ENCODE assay signal across 8 cellular contexts in the genomic region with DNA sequence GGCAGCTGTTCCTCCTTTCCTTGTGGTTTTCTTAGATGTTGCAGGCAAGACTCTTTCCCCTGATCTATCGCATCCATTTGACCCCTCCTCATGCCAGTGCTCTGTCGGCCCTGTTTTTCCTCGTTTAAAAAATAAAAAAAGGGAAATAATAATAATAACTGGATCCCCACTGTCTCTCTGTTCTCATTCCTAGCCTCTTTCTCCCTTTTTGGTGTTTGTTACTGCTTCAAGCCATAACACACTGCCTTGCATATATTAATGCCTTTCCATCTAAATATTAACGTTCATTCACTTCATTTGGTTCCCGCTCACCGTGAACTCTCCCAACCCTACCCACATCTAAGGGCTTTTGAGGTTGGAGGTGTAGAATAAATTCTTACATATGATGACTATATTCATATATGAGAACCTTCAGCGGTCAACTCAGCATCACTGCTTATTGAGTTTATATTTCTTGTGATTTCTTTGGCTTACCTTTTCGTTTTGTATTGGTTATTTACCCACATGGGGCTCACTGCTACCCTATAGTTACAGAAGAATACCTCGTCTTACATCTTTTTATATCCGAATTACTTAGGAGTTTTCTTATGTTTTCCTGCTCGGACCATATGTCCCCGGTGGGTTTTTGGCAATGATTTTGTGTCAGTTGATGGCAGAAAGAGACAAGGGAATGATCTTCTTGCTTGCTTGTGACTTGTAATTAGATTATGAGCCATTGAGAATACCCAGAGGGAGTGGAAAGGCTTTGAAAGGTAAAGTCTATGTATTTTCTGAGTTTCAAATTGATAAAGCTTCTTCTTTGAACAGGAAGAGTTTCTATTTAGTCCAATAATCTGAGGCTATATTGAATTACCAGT. TPM values are rescaled to one million over a fixed set of nuclear protein-coding genes. Genes with fewer than 3 reads are reported as not detected.
DNase-seq lines count a peak whose midpoint lies in the region; ATAC-seq and TF ChIP-seq lines count a peak whose summit lies in the region.

No MANE protein-coding gene starts in this region.

- TF ChIP-seq EP300 in stomach (IDR thresholded peaks at IDR 0.05): no peak

- H3K27ac ChIP-seq in iPS DF 6.9 (ENCODE audit: low read length): no peak overlapping the region
- H3K27ac ChIP-seq in stomach: peak overlapping the region; percentile 90 to 97 (median 95)

- H3K9me3 ChIP-seq in iPS DF 6.9 (ENCODE audit: control insufficient read depth, insufficient read depth, low read length): no peaks in the 10 kb centered on the region
- no peaks in the 10 kb centered on the region for H3K9me3 ChIP-seq in stomach

- H3K36me3 ChIP-seq in iPS DF 6.9 (ENCODE audit: control insufficient read depth, insufficient read depth, low read length) (no peaks in the 10 kb centered on the region), stomach (no peaks in the 10 kb centered on the region)

- POLR2A ChIA-PET in activated B cell treated with CpG ODN at 0.5 μM for 24 hours (lab: Charles Lee): interaction anchor here (0.7 to 2.7 kb wide), 12 partner anchors 9 to 348 kb away, joined by 3 to 33 read pairs (median 5); no protein-coding TSS in a partner anchor

- TF ChIP-seq CTCF in GM20000 (IDR thresholded peaks at IDR 0.05; ENCODE audit: extremely low read depth, missing control alignments) (no peak), activated B cell treated with CpG ODN at 0.5 μM for 24 hours (IDR thresholded peaks at IDR 0.05) (no peak), stomach (IDR thresholded peaks at IDR 0.05) (no peak)

- peak; percentile 1 for DNase-seq in EL
- DNase-seq in GM20000 (ENCODE audit: low spot score): peak; percentile 30
- no peak for DNase-seq in activated B cell treated with CpG ODN at 0.5 μM for 24 hours
- no peak for DNase-seq in iPS DF 6.9 (ENCODE audit: low read depth, low spot score)
- no peak for DNase-seq in stomach
- no peak for DNase-seq in NCI-H510A treated with DMSO at 0.1 percent for 48 hours (lab: John Stamatoyannopoulos, UW)
- DNase-seq in RPMI8226: no peak

- H3K27me3 ChIP-seq in iPS DF 6.9 (ENCODE audit: control insufficient read depth, insufficient read depth, low read length) (no peaks in the 10 kb centered on the region), stomach (no peaks in the 10 kb centered on the region)

- peak; percentile 13 for ATAC-seq in HG03565 (IDR thresholded peaks at IDR 0.05; ENCODE audit: unreplicated experiment)
- ATAC-seq in activated B cell treated with CpG ODN at 0.5 μM for 24 hours (ENCODE audit: low read depth): peak; percentile 19

- CTCF ChIA-PET in activated B cell treated with CpG ODN at 0.5 μM for 24 hours (lab: Charles Lee): interaction anchor here (1.0 to 1.7 kb wide), 3 partner anchors 8 to 57 kb away, joined by 3 to 5 read pairs (median 4); no protein-coding TSS in a partner anchor

- intact Hi-C loops in activated B cell treated with CpG ODN at 0.5 μM for 24 hours (cut with micrococcal nuclease): loop anchor here (1.0 to 10.0 kb wide), 9 partner anchors 12 to 1710 kb away; a partner anchor contains a TSS
- intact Hi-C loops in stomach (cut with DNase I; ENCODE audit: low total_unique reads): no loop called here

- H3K4me3 ChIP-seq in iPS DF 6.9 (ENCODE audit: low read length): peak overlapping the region; percentile 93
- peak overlapping the region; percentile 69 to 91 (median 78) for H3K4me3 ChIP-seq in stomach

- TF ChIP-seq POLR2A in stomach (IDR thresholded peaks at IDR 0.05): no peak

- no peak overlapping the region for H3K4me3 Mint-ChIP-seq in activated B cell treated with CpG ODN at 0.5 μM for 24 hours

- no peak overlapping the region for H3K27ac Mint-ChIP-seq in activated B cell treated with CpG ODN at 0.5 μM for 24 hours

- no peaks in the 10 kb centered on the region for H3K9me3 Mint-ChIP-seq in activated B cell treated with CpG ODN at 0.5 μM for 24 hours

- H3K36me3 Mint-ChIP-seq in activated B cell treated with CpG ODN at 0.5 μM for 24 hours (ENCODE audit: low read depth): no peaks in the 10 kb centered on the region

- H3K4me1 ChIP-seq in iPS DF 6.9 (ENCODE audit: control insufficient read depth, insufficient read depth, low read length) (no peaks in the 10 kb centered on the region), stomach (peaks cover 8 to 27% (median 12%) of the 10 kb centered on the region in 4 donors)

- H3K27me3 Mint-ChIP-seq in activated B cell treated with CpG ODN at 0.5 μM for 24 hours: no peaks in the 10 kb centered on the region

- WGBS in iPS DF 6.9 (ENCODE audit: insufficient coverage, insufficient read length): no CpG with 5 or more reads among the region's 12 CpGs
- WGBS in stomach, 5 donors: 8 to 14% (median 10%) methylated on average over 12 of the region's 12 CpGs

- H3K4me1 Mint-ChIP-seq in activated B cell treated with CpG ODN at 0.5 μM for 24 hours: peaks cover 23% of the 10 kb centered on the region

RNA-seq across cellular contexts. Expression of a gene that starts 0.8 kb away (rescaled TPM):
- total RNA-seq in activated B cell treated with CpG ODN at 0.5 μM for 24 hours: 24.2 and 28.4 TPM in 2 replicates
- total RNA-seq in stomach: 10 to 100 TPM in 2 of 5 donors, 1 to 10 TPM in 3; 2.3 to 42.4 (median 8.4) TPM
- polyA plus RNA-seq in stomach: 1 to 10 TPM; 4.1 to 7.7 (median 4.7) TPM

Comparison
In these comparisons a context has a peak if more than half of its experiments do, and no peak if none do; other contexts are left out.
1. DNase-seq: peak in EL (single experiment) and GM20000 (single experiment); none in activated B cell treated with CpG ODN at 0.5 μM for 24 hours (single experiment), iPS DF 6.9 (single experiment), stomach (single experiment), NCI-H510A treated with DMSO at 0.1 percent for 48 hours (single experiment) and RPMI8226 (single experiment).